ENCODE assay signal across 1 cellular context in the genomic region with DNA sequence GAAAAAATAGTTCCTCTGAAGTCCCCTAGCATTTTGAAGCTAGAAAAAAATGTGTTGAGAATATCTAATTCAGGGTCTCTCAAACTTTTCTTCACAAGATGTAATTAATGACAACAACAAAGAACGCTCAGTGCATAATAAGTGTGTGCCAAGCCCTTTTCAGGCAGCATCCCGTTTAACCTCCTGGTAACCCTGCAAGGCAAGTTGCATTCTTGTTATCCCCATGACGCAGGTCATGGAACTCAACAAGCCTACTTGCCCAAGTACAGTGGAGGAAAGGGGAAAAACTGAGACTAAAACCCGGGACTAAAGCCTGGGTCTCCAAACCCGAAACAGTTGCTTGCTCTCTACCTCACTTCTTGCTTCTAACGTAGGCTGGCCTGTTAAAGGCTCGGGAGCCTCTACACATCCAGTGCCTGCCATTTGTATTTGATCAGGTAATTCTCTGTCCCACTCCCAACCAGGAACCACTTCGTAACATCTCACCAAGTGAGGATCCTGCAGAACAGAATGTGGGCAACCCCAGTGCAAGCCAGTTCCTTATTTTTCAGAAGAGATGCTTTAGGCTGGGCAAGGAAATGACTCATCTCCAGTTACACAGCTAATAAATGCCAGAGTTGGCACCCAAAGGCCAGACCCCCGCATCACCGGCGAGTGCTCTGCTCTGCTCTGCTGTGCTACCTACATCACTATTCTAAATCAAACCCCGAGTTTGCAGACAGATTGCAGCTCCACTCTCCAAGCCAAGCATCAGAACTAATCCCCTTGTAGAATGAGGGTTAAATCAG.
TF ChIP-seq lines count a peak whose summit lies in the region.

No MANE protein-coding gene starts in this region.

TF ChIP-seq in GM12878, 131 proteins besides CTCF, POLR2A, EP300 and RAD21 (continued from another document):
- TF ChIP-seq, protein P1, sequence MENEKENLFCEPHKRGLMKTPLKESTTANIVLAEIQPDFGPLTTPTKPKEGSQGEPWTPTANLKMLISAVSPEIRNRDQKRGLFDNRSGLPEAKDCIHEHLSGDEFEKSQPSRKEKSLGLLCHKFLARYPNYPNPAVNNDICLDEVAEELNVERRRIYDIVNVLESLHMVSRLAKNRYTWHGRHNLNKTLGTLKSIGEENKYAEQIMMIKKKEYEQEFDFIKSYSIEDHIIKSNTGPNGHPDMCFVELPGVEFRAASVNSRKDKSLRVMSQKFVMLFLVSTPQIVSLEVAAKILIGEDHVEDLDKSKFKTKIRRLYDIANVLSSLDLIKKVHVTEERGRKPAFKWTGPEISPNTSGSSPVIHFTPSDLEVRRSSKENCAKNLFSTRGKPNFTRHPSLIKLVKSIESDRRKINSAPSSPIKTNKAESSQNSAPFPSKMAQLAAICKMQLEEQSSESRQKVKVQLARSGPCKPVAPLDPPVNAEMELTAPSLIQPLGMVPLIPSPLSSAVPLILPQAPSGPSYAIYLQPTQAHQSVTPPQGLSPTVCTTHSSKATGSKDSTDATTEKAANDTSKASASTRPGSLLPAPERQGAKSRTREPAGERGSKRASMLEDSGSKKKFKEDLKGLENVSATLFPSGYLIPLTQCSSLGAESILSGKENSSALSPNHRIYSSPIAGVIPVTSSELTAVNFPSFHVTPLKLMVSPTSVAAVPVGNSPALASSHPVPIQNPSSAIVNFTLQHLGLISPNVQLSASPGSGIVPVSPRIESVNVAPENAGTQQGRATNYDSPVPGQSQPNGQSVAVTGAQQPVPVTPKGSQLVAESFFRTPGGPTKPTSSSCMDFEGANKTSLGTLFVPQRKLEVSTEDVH (IDR thresholded peaks at IDR 0.05; ENCODE audit: low read depth, partially characterized antibody) = no peak
- no peak for TF ChIP-seq TCF12 (IDR thresholded peaks at IDR 0.05; ENCODE audit: low read depth, low read length)
